ENCODE assay signal across 16 cellular contexts in genomic region chr10:61639952-61640351, GRCh38. TPM values are rescaled to one million over a fixed set of nuclear protein-coding genes. Genes with fewer than 3 reads are reported as not detected.
DNase-seq lines count a peak whose midpoint lies in the region; ATAC-seq and TF ChIP-seq lines count a peak whose summit lies in the region.
"Had no signal": no experiment of that assay in that cellular context is flagged by ENCODE, and none has a peak within 500 bp of the region (broad histone marks: within the 10 kb centered on the region; RNA-seq: fewer than 3 reads in every experiment).

No MANE protein-coding gene starts in this region.

- H3K27ac Mint-ChIP-seq in WTC11: no peak overlapping the region
- H3K27ac Mint-ChIP-seq: CD4-positive, alpha-beta T cell had no signal

- 67% methylated on average over 1 of the region's 4 CpGs; no CpG with 5 or more reads in 1 of the 2 experiments for WGBS in IMR-90 (ENCODE audit: extremely low coverage in 2 of 2, insufficient read length in 1 of 2), 2 experiments

- no peaks in the 10 kb centered on the region for H3K27me3 Mint-ChIP-seq in WTC11 (ENCODE audit: low read depth)
- H3K27me3 Mint-ChIP-seq: CD4-positive, alpha-beta T cell had no signal

- peak overlapping the region; percentile 26; the same call in 1 of the 2 replicates for H4K91ac ChIP-seq in IMR-90 (ENCODE audit: insufficient read depth, low read depth, low read length)

- H4K5ac ChIP-seq in IMR-90 (ENCODE audit: low read depth, low read length): no peak overlapping the region

- ATAC-seq in IMR-90 (ENCODE audit: low read depth) (peak; percentile 29; the same call in 1 of the 2 replicates), WTC11 (peak; percentile 57), HG03342 (IDR thresholded peaks at IDR 0.05; ENCODE audit: unreplicated experiment) (no peak), GM21737 (IDR thresholded peaks at IDR 0.05; ENCODE audit: unreplicated experiment) (no peak)

- no peak for TF ChIP-seq CTCF in IMR-90 (conservative IDR thresholded peaks at IDR 0.05; ENCODE audit: low read depth, low read length)
- TF ChIP-seq CTCF in WTC11 (IDR thresholded peaks at IDR 0.05): no peak
- TF ChIP-seq CTCF in epithelial cell of esophagus (IDR thresholded peaks at IDR 0.05; ENCODE audit: insufficient read depth, low read depth, low read length, missing control alignments): no peak
- TF ChIP-seq CTCF in left ventricle myocardium inferior (IDR thresholded peaks at IDR 0.05; ENCODE audit: borderline replicate concordance): no peak

- H3K4me1 Mint-ChIP-seq in WTC11: peaks cover 51% of the 10 kb centered on the region

- no peak overlapping the region for H3K4me3 ChIP-seq in IMR-90 (ENCODE audit: insufficient read depth, low read depth, low read length)
- no peak overlapping the region for H3K4me3 ChIP-seq in epithelial cell of esophagus (ENCODE audit: low read length)
- H3K4me3 ChIP-seq in left ventricle myocardium inferior: no peak overlapping the region
- H3K4me3 ChIP-seq: HAP-1 had no signal

- in situ Hi-C loops in IMR-90 (cut with MboI; ENCODE audit: low sequenced_read_pairs): no loop called here

- 0 out of 2 replicates have a peak overlapping the region, but pooled peaks have one; percentile 34 for H3K4ac ChIP-seq in IMR-90 (ENCODE audit: low read depth, low read length)

- H2AK9ac ChIP-seq in IMR-90 (replicated peaks; ENCODE audit: low read depth, low read length, poor library complexity): no peak overlapping the region

- no peaks in the 10 kb centered on the region for H3K9me1 ChIP-seq in IMR-90 (ENCODE audit: insufficient read depth, low read length)

- no peak overlapping the region for H2BK20ac ChIP-seq in IMR-90 (ENCODE audit: low read depth, low read length)

- dilution Hi-C loops in IMR-90 (cut with HindIII; ENCODE audit: low sequenced_read_pairs, unreplicated experiment): no loop called here

- H3K18ac ChIP-seq in IMR-90 (ENCODE audit: low read depth, low read length): no peak overlapping the region

- no peak overlapping the region for H4K8ac ChIP-seq in IMR-90 (ENCODE audit: low read depth in 2 of 2, low read length in 2 of 2)

- peak overlapping the region; percentile 4 for H2AFZ ChIP-seq in IMR-90 (replicated peaks; ENCODE audit: low read length, poor library complexity)

- intact Hi-C loops in IMR-90 (cut with micrococcal nuclease): loop anchor here (10.0 kb wide), 1 partner anchor 185 kb away; the partner anchor contains the start of gene TMEM26
- intact Hi-C loops in left ventricle myocardium inferior (cut with micrococcal nuclease): no loop called here

- H3K14ac ChIP-seq in IMR-90 (replicated peaks; ENCODE audit: low read depth, low read length): no peak overlapping the region

- no peak overlapping the region for H3K4me2 ChIP-seq in IMR-90 (ENCODE audit: low read depth, low read length)

- no peaks in the 10 kb centered on the region for H3K79me1 ChIP-seq in IMR-90 (ENCODE audit: low read depth in 1 of 2, low read length in 2 of 2)

- H3K4me3 Mint-ChIP-seq in WTC11: no peak overlapping the region
- H3K4me3 Mint-ChIP-seq: CD4-positive, alpha-beta T cell had no signal

- no peaks in the 10 kb centered on the region for H3K36me3 ChIP-seq in IMR-90 (ENCODE audit: control insufficient read depth, insufficient read depth, low read length)
- no peaks in the 10 kb centered on the region for H3K36me3 ChIP-seq in left ventricle myocardium inferior
- H3K36me3 ChIP-seq: HAP-1 had no signal

- H3K27ac ChIP-seq in IMR-90 (ENCODE audit: insufficient read depth, low read length) (no peak overlapping the region), left ventricle myocardium inferior (replicated peaks) (no peak overlapping the region)
- H3K27ac ChIP-seq: C4-2B, HL-60 had no signal

- H3K36me3 Mint-ChIP-seq in WTC11: no peaks in the 10 kb centered on the region

- H4K20me1 ChIP-seq in IMR-90 (ENCODE audit: insufficient read depth, low read length): no peaks in the 10 kb centered on the region

- H3K4me1 ChIP-seq in IMR-90 (ENCODE audit: control insufficient read depth, insufficient read depth, low read length) (peaks cover 8% of the 10 kb centered on the region; the same call in 1 of the 2 replicates), left ventricle myocardium inferior (peaks cover 6% of the 10 kb centered on the region)
- H3K4me1 ChIP-seq: Caco-2 had no signal

- BruUV-seq in IMR-90 (replicated peaks; lab: Mats Ljungman, UMichigan): no TSS peak

- no peaks in the 10 kb centered on the region for H3K27me3 ChIP-seq in IMR-90 (ENCODE audit: control insufficient read depth, insufficient read depth, low read length)
- no peaks in the 10 kb centered on the region for H3K27me3 ChIP-seq in left ventricle myocardium inferior (ENCODE audit: low read depth)

- H3K56ac ChIP-seq in IMR-90 (ENCODE audit: extremely low read depth, insufficient read depth, low read length): no peak overlapping the region

- no peak overlapping the region for H2BK15ac ChIP-seq in IMR-90 (ENCODE audit: low read depth, low read length)

- no peak overlapping the region for H2AK5ac ChIP-seq in IMR-90 (ENCODE audit: low read depth, low read length)

- DNase-seq in IMR-90 (peak; percentile 34), WTC11 (ENCODE audit: low spot score) (no peak), epithelial cell of esophagus (ENCODE audit: low read depth) (peak; percentile 20), left ventricle myocardium inferior (no peak), NCI-H187 (lab: John Stamatoyannopoulos, UW) (no peak)
- DNase-seq: AML-193; Caco-2; CD4-positive, alpha-beta T cell; GDM1; KBM-7 had no signal

- 0 out of 2 replicates have a peak, but pooled peaks cover 7% of the 10 kb centered on the region for H3K9me3 Mint-ChIP-seq in WTC11
- H3K9me3 Mint-ChIP-seq: CD4-positive, alpha-beta T cell had no signal

- H3K23ac ChIP-seq in IMR-90 (ENCODE audit: low read depth, low read length): no peak overlapping the region

- H2BK120ac ChIP-seq in IMR-90 (ENCODE audit: low read depth, low read length): peak overlapping the region; percentile 23; the same call in 1 of the 2 replicates

- no peak for TF ChIP-seq POLR2A in IMR-90 (IDR thresholded peaks at IDR 0.05; ENCODE audit: low read depth, low read length)

- no peak overlapping the region for H2BK5ac ChIP-seq in IMR-90 (ENCODE audit: low read depth, low read length, poor library complexity, severe bottlenecking)

- TF ChIP-seq RAD21 in IMR-90 (IDR thresholded peaks at IDR 0.05; ENCODE audit: low read length): no peak

- CTCF ChIA-PET in IMR-90 (lab: Yijun Ruan, JAX): no interaction called here
- CTCF ChIA-PET in WTC11 (lab: Charles Lee): no interaction called here

- H3K9me3 ChIP-seq in IMR-90 (ENCODE audit: control insufficient read depth, insufficient read depth, low read length): no peaks in the 10 kb centered on the region
- H3K9me3 ChIP-seq in left ventricle myocardium inferior (replicated peaks): no peaks in the 10 kb centered on the region
- H3K9me3 ChIP-seq: Caco-2, HAP-1 had no signal

- POLR2A ChIA-PET in IMR-90 (lab: Charles Lee; ENCODE audit: unreplicated experiment) (no interaction called here), WTC11 (lab: Charles Lee) (interaction anchor here (1.0 kb wide), 1 partner anchor 24 kb away, joined by 3 read pairs; no protein-coding TSS in a partner anchor)

- H3K9ac ChIP-seq in IMR-90 (ENCODE audit: low read depth, low read length): no peak overlapping the region

TF ChIP-seq in IMR-90, 13 proteins besides CTCF, POLR2A, EP300 and RAD21 (continues in another document):
- no peak for TF ChIP-seq RCOR1 (IDR thresholded peaks at IDR 0.05; ENCODE audit: insufficient replicate concordance, low read length)
- no peak for TF ChIP-seq USF2 (IDR thresholded peaks at IDR 0.05; ENCODE audit: low read depth, low read length)
- TF ChIP-seq NFE2L2 (IDR thresholded peaks at IDR 0.05; ENCODE audit: low read depth, low read length): no peak
- no peak for TF ChIP-seq RFX5 (IDR thresholded peaks at IDR 0.05; ENCODE audit: low read depth, low read length)
- no peak for TF ChIP-seq CEBPB (IDR thresholded peaks at IDR 0.05; ENCODE audit: low read depth, low read length)
- TF ChIP-seq MXI1 (IDR thresholded peaks at IDR 0.05; ENCODE audit: borderline replicate concordance, low read depth, low read length): no peak

TF ChIP-seq in WTC11, 78 proteins besides CTCF, POLR2A, EP300 and RAD21 (continues in another document):
- TF ChIP-seq ZNF219 (CRISPR knock-in tag; IDR thresholded peaks at IDR 0.05; ENCODE audit: borderline replicate concordance) (no peak), CREB1 (CRISPR knock-in tag; IDR thresholded peaks at IDR 0.05) (no peak), TP53 (CRISPR knock-in tag; IDR thresholded peaks at IDR 0.05) (no peak), USF1 (CRISPR knock-in tag; IDR thresholded peaks at IDR 0.05) (no peak), NFYB (CRISPR knock-in tag; conservative IDR thresholded peaks at IDR 0.05; ENCODE audit: low read depth) (no peak), TCF7 (CRISPR knock-in tag; IDR thresholded peaks at IDR 0.05; ENCODE audit: low read depth) (no peak)

RNA-seq across cellular contexts. Expression of gene CABCOCO1, which starts 22.8 kb away (rescaled TPM):
- total RNA-seq in IMR-90 (2012; rRNA removed): under 0.01 and 0.18 TPM in 2 replicates
- 0.19 and 0.31 TPM in 2 replicates for polyA plus RNA-seq in IMR-90 (2012; rRNA removed)
- polyA plus RNA-seq in IMR-90 (2012; cell fraction: cytosol; rRNA removed): not detected in 2 replicates
- not detected in 2 replicates for polyA plus RNA-seq in IMR-90 (2012; cell fraction: nucleus; rRNA removed; ENCODE audit: low replicate concordance)
- total RNA-seq in WTC11 (2021): not detected in 3 replicates
- not detected for total RNA-seq in left ventricle myocardium inferior
- total RNA-seq: Caco-2; CD4-positive, alpha-beta T cell; HT1080 had no signal

Comparison
In these comparisons a context has a peak if more than half of its experiments do, and no peak if none do; other contexts are left out.
1. ATAC-seq: peak in IMR-90 (single experiment) and WTC11 (single experiment); none in HG03342 (single experiment) and GM21737 (single experiment).
2. DNase-seq: peak in IMR-90 (single experiment) and epithelial cell of esophagus (single experiment); none in WTC11 (single experiment), left ventricle myocardium inferior (single experiment) and NCI-H187 (0 of 2).